In genomic region chr17:12603566-12603965, GRCh38 we compare ENCODE assay signal across 21 cellular contexts.
"Had no signal": no experiment of that assay in that cellular context is flagged by ENCODE, and none has a peak within 500 bp of the region (broad histone marks: within the 10 kb centered on the region; RNA-seq: fewer than 3 reads in every experiment).

No MANE protein-coding gene starts in this region.

- H3K27me3 ChIP-seq: SJSA1 had no signal

- H3K4me3 ChIP-seq: K562, SJSA1, SK-N-MC had no signal

- ATAC-seq: HepG2, K562 had no signal

- H3K36me3 ChIP-seq: SJSA1 had no signal

- H3K27ac ChIP-seq: KMS-11, SJSA1, SK-N-MC had no signal

- H3K9me3 ChIP-seq: SJSA1 had no signal

- H3K9ac ChIP-seq: KMS-11 had no signal

- H3K4me2 ChIP-seq: KMS-11 had no signal

- DNase-seq: Kasumi-1, NCI-H1092, NCI-H1105 treated with DMSO at 0.1 percent for 48 hours, NCI-H1417 treated with DMSO at 0.1 percent for 48 hours, NCI-H146, NCI-H1694 treated with DMSO at 0.1 percent for 48 hours, NCI-H1930, NCI-H2081, NCI-H2107, NCI-H2227 treated with DMSO at 0.1 percent for 48 hours, NCI-H524, NCI-H526 treated with DMSO at 0.1 percent for 48 hours, NCI-H774, Right ventricle myocardium superior, RPMI8226, SIG-M5 had no signal
